11 cellular contexts compared by ENCODE assay signal in the genomic region with DNA sequence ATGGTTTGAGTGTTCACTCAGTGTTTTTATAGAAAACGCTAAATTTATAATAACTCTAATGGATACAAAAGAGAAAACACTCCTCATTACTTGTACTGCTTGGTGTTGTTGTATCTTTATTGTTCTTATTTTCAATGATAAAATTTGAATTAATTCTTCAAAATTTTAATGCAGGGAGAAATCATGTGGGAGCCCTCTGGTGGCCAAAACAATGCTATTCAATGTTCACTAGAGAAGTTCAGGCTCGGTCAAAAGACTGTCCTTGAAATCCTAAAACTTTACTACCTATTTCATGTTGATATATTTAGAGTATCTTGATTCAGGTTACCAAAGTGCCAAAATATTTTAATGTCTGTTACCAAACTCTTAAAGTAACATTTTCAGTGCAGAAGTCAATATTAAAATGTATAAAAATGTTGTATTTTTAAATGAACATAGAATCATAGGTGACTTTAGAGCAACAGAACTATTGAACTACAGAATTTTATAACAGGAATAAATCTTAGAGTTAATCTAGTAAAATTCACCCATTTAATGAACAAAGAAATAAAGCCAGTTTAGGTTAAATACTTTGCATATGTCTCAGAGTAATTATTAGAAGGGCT.
DNase-seq lines count a peak whose midpoint lies in the region; ATAC-seq and TF ChIP-seq lines count a peak whose summit lies in the region.
"Had no signal": no experiment of that assay in that cellular context is flagged by ENCODE, and none has a peak within 500 bp of the region (broad histone marks: within the 10 kb centered on the region; RNA-seq: fewer than 3 reads in every experiment).

No MANE protein-coding gene starts in this region.

- POLR2A ChIA-PET in CD4-positive, alpha-beta memory T cell (lab: Charles Lee; ENCODE audit: partially characterized antibody), result no interaction called here

- H3K27ac ChIP-seq in left ventricle myocardium inferior (replicated peaks) (no peak overlapping the region), upper lobe of right lung (no peak overlapping the region)
- H3K27ac ChIP-seq in CD4-positive, alpha-beta memory T cell (ENCODE audit: low read depth, low read length), result no peak overlapping the region

- no peak overlapping the region for H3K27ac Mint-ChIP-seq in CD4-positive, alpha-beta memory T cell
- H3K27ac Mint-ChIP-seq: activated naive CD4-positive, alpha-beta T cell treated with anti-CD3 and anti-CD28 coated beads, Interleukin-2, amount 50 U/mL, for 72 hours; IgD-negative memory B cell; naive B cell had no signal

- CTCF ChIA-PET in CD4-positive, alpha-beta memory T cell (lab: Charles Lee; ENCODE audit: partially characterized antibody), result no interaction called here

- no peaks in the 10 kb centered on the region for H3K27me3 Mint-ChIP-seq in CD4-positive, alpha-beta memory T cell
- H3K27me3 Mint-ChIP-seq: IgD-negative memory B cell, naive B cell had no signal

- no peak for ATAC-seq in Right ventricle myocardium superior (ENCODE audit: poor library complexity)
- no peak for ATAC-seq in upper lobe of right lung
- ATAC-seq: activated naive CD4-positive, alpha-beta T cell treated with anti-CD3 and anti-CD28 coated beads, Interleukin-2, amount 50 U/mL, for 72 hours had no signal

- no peak overlapping the region for H3K4me3 ChIP-seq in left ventricle myocardium inferior
- no peak overlapping the region for H3K4me3 ChIP-seq in upper lobe of right lung
- no peak overlapping the region for H3K4me3 ChIP-seq in CD4-positive, alpha-beta memory T cell (ENCODE audit: low read length in 2 of 2)

- no peaks in the 10 kb centered on the region for H3K36me3 Mint-ChIP-seq in CD4-positive, alpha-beta memory T cell
- H3K36me3 Mint-ChIP-seq: activated naive CD4-positive, alpha-beta T cell treated with anti-CD3 and anti-CD28 coated beads, Interleukin-2, amount 50 U/mL, for 72 hours; IgD-negative memory B cell; naive B cell had no signal

- H3K9me3 ChIP-seq in left ventricle myocardium inferior (replicated peaks) (no peaks in the 10 kb centered on the region), upper lobe of right lung (no peaks in the 10 kb centered on the region)
- H3K9me3 ChIP-seq in CD4-positive, alpha-beta memory T cell (ENCODE audit: control insufficient read depth in 1 of 2, low read length in 2 of 2), result no peaks in the 10 kb centered on the region

- no peaks in the 10 kb centered on the region for H3K9me3 Mint-ChIP-seq in CD4-positive, alpha-beta memory T cell
- H3K9me3 Mint-ChIP-seq: activated naive CD4-positive, alpha-beta T cell treated with anti-CD3 and anti-CD28 coated beads, Interleukin-2, amount 50 U/mL, for 72 hours; IgD-negative memory B cell; naive B cell had no signal

- intact Hi-C loops in left ventricle myocardium inferior (cut with micrococcal nuclease), result no loop called here
- intact Hi-C loops in Right ventricle myocardium superior (cut with DNase I), result no loop called here
- intact Hi-C loops in upper lobe of right lung (cut with DNase I), result no loop called here
- intact Hi-C loops in CD4-positive, alpha-beta memory T cell (cut with micrococcal nuclease), result loop anchor here (5.0 kb wide), 1 partner anchor 1781 kb away; no protein-coding TSS in a partner anchor

- H3K27me3 ChIP-seq in left ventricle myocardium inferior (ENCODE audit: low read depth) (no peaks in the 10 kb centered on the region), upper lobe of right lung (no peaks in the 10 kb centered on the region)
- H3K27me3 ChIP-seq in CD4-positive, alpha-beta memory T cell (ENCODE audit: insufficient read depth, low read length), result no peaks in the 10 kb centered on the region

- no peaks in the 10 kb centered on the region for H3K4me1 Mint-ChIP-seq in CD4-positive, alpha-beta memory T cell
- H3K4me1 Mint-ChIP-seq: IgD-negative memory B cell had no signal

- H3K4me3 Mint-ChIP-seq in CD4-positive, alpha-beta memory T cell, result no peak overlapping the region
- H3K4me3 Mint-ChIP-seq: IgD-negative memory B cell, naive B cell had no signal

- H3K36me3 ChIP-seq in left ventricle myocardium inferior, result no peaks in the 10 kb centered on the region
- no peaks in the 10 kb centered on the region for H3K36me3 ChIP-seq in upper lobe of right lung
- no peaks in the 10 kb centered on the region for H3K36me3 ChIP-seq in CD4-positive, alpha-beta memory T cell (ENCODE audit: insufficient read depth, low read length)

- DNase-seq in left ventricle myocardium inferior, result no peak
- DNase-seq in Right ventricle myocardium superior, result no peak
- DNase-seq in OCI-M1 (lab: John Stamatoyannopoulos, UW), result peak; percentile 97
- DNase-seq in foreskin melanocyte, result peak; percentile 0
- DNase-seq in upper lobe of right lung, result no peak
- DNase-seq in CD4-positive, alpha-beta memory T cell, result no peak
- no peak for DNase-seq in central memory CD4-positive, alpha-beta T cell
- no peak for DNase-seq in NCI-H128 (lab: John Stamatoyannopoulos, UW; ENCODE audit: unreplicated experiment)
- DNase-seq: naive B cell had no signal

- peak; percentile 64 for TF ChIP-seq CTCF in left ventricle myocardium inferior (IDR thresholded peaks at IDR 0.05; ENCODE audit: borderline replicate concordance)
- TF ChIP-seq CTCF in upper lobe of right lung (IDR thresholded peaks at IDR 0.05), result peak; percentile 67

- H3K4me1 ChIP-seq in left ventricle myocardium inferior, result no peaks in the 10 kb centered on the region
- no peaks in the 10 kb centered on the region for H3K4me1 ChIP-seq in upper lobe of right lung
- no peaks in the 10 kb centered on the region for H3K4me1 ChIP-seq in CD4-positive, alpha-beta memory T cell (ENCODE audit: insufficient read depth, low read length)

Comparison
In these comparisons a context has a peak if more than half of its experiments do, and no peak if none do; other contexts are left out.
1. DNase-seq: peak in OCI-M1 (single experiment) and foreskin melanocyte (single experiment); none in left ventricle myocardium inferior (single experiment), Right ventricle myocardium superior (single experiment), upper lobe of right lung (single experiment), CD4-positive, alpha-beta memory T cell (0 of 5), central memory CD4-positive, alpha-beta T cell (single experiment) and NCI-H128 (single experiment).